1 cellular context compared by ENCODE assay signal in the genomic region with DNA sequence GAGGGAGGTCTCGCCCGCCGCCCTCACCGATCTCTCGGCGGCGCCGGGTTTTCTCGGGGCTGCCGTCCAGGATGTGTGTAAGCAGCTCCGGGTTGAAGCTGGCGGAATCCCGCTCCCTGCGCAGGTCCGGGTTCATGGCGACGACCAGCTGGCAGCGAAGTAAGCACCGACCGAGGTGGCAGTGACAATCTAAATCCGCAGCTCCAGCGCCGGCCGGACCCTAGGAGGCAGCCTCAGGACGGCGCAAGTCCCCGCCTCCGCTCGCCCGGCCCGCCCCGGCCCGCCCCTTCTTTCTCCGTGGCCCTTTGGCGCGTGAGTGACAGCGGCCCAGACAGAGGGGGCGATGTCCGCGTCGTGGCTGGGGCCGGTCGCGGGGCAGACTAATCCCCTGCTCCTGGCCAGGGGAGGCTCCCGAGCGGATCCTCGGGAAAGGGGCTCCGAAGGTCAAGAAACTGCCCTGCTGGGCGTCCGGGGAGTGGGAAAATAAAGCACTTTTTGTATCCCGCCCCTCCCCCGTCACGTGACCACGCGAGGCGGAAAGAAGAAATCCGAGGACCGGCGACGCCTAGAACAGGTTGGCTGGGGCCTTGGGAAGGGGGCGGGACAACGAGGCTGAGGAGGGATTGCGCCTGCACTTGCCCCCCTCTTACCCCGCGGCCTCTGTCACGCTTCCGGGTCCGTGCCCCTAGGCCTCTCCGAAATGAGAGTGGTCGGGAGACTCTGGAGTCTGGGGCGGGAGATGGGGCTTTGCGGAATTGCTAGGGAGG.
A peak's percentile ranks its signal among the peaks of the same experiment; 100 is the strongest.
TF ChIP-seq lines count a peak whose summit lies in the region.

A gene (minus strand): TSS at position 229 of the 767 bp plus-strand sequence. CDS start 93 bp downstream, at position 136.
A gene with protein sequence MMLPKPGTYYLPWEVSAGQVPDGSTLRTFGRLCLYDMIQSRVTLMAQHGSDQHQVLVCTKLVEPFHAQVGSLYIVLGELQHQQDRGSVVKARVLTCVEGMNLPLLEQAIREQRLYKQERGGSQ (plus strand): TSS at position 303 of the 767 bp plus-strand sequence. CDS start 6,953 bp downstream, outside the sequence.

TF ChIP-seq in GM12878, 131 proteins besides CTCF, POLR2A, EP300 and RAD21 (continued from another document and continues in another):
- TF ChIP-seq, protein P1, sequence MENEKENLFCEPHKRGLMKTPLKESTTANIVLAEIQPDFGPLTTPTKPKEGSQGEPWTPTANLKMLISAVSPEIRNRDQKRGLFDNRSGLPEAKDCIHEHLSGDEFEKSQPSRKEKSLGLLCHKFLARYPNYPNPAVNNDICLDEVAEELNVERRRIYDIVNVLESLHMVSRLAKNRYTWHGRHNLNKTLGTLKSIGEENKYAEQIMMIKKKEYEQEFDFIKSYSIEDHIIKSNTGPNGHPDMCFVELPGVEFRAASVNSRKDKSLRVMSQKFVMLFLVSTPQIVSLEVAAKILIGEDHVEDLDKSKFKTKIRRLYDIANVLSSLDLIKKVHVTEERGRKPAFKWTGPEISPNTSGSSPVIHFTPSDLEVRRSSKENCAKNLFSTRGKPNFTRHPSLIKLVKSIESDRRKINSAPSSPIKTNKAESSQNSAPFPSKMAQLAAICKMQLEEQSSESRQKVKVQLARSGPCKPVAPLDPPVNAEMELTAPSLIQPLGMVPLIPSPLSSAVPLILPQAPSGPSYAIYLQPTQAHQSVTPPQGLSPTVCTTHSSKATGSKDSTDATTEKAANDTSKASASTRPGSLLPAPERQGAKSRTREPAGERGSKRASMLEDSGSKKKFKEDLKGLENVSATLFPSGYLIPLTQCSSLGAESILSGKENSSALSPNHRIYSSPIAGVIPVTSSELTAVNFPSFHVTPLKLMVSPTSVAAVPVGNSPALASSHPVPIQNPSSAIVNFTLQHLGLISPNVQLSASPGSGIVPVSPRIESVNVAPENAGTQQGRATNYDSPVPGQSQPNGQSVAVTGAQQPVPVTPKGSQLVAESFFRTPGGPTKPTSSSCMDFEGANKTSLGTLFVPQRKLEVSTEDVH (IDR thresholded peaks at IDR 0.05; ENCODE audit: low read depth, partially characterized antibody) = peak; percentile 66
- TF ChIP-seq POU2F2 (IDR thresholded peaks at IDR 0.05; ENCODE audit: borderline replicate concordance, low read depth, low read length) (peak; percentile 95), SMAD5 (IDR thresholded peaks at IDR 0.05; ENCODE audit: low read depth) (peak; percentile 94), MTA2 (IDR thresholded peaks at IDR 0.05; ENCODE audit: low read depth) (no peak), NFXL1 (IDR thresholded peaks at IDR 0.05; ENCODE audit: borderline replicate concordance) (no peak), SREBF2 (IDR thresholded peaks at IDR 0.05; ENCODE audit: low read length) (no peak), HDAC2 (IDR thresholded peaks at IDR 0.05) (no peak), ZNF24 (IDR thresholded peaks at IDR 0.05) (no peak), NR2F1 (conservative IDR thresholded peaks at IDR 0.05) (peak; percentile 76), PML (IDR thresholded peaks at IDR 0.05; ENCODE audit: low read length) (peak; percentile 96), BCL11A (IDR thresholded peaks at IDR 0.05; ENCODE audit: low read depth, low read length) (no peak), BRCA1 (IDR thresholded peaks at IDR 0.05; ENCODE audit: low read depth, low read length) (no peak), MEF2B (IDR thresholded peaks at IDR 0.05; ENCODE audit: partially characterized antibody, poor library complexity, severe bottlenecking) (peak; percentile 45), HDAC6 (IDR thresholded peaks at IDR 0.05; ENCODE audit: unreplicated experiment) (no peak), MTA3 (IDR thresholded peaks at IDR 0.05; ENCODE audit: borderline replicate concordance, low read length) (no peak), EZH2 (IDR thresholded peaks at IDR 0.05; ENCODE audit: borderline replicate concordance, control insufficient read depth, low read depth, low read length) (no peak), CEBPB (IDR thresholded peaks at IDR 0.05; ENCODE audit: borderline replicate concordance in 1 of 2, low read depth in 2 of 2, low read length in 2 of 2) (no peak), ZNF384 (IDR thresholded peaks at IDR 0.05; ENCODE audit: borderline replicate concordance, low read depth, low read length) (no peak), ZNF274 (IDR thresholded peaks at IDR 0.05; ENCODE audit: insufficient read depth, insufficient read length) (no peak), GABPA (IDR thresholded peaks at IDR 0.05; ENCODE audit: low read depth) (peak; percentile 66; the same call in 1 of the 2 replicates), POLR2AphosphoS2 (IDR thresholded peaks at IDR 0.05; ENCODE audit: low read depth, low read length) (no peak; the same call in none of the 2 replicates), ZBED1 (IDR thresholded peaks at IDR 0.05; ENCODE audit: borderline replicate concordance) (no peak; the same call in 1 of the 2 replicates)
- TF ChIP-seq, protein P2, sequence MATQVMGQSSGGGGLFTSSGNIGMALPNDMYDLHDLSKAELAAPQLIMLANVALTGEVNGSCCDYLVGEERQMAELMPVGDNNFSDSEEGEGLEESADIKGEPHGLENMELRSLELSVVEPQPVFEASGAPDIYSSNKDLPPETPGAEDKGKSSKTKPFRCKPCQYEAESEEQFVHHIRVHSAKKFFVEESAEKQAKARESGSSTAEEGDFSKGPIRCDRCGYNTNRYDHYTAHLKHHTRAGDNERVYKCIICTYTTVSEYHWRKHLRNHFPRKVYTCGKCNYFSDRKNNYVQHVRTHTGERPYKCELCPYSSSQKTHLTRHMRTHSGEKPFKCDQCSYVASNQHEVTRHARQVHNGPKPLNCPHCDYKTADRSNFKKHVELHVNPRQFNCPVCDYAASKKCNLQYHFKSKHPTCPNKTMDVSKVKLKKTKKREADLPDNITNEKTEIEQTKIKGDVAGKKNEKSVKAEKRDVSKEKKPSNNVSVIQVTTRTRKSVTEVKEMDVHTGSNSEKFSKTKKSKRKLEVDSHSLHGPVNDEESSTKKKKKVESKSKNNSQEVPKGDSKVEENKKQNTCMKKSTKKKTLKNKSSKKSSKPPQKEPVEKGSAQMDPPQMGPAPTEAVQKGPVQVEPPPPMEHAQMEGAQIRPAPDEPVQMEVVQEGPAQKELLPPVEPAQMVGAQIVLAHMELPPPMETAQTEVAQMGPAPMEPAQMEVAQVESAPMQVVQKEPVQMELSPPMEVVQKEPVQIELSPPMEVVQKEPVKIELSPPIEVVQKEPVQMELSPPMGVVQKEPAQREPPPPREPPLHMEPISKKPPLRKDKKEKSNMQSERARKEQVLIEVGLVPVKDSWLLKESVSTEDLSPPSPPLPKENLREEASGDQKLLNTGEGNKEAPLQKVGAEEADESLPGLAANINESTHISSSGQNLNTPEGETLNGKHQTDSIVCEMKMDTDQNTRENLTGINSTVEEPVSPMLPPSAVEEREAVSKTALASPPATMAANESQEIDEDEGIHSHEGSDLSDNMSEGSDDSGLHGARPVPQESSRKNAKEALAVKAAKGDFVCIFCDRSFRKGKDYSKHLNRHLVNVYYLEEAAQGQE (IDR thresholded peaks at IDR 0.05; ENCODE audit: low read depth, low read length) = no peak
- TF ChIP-seq, protein P3, sequence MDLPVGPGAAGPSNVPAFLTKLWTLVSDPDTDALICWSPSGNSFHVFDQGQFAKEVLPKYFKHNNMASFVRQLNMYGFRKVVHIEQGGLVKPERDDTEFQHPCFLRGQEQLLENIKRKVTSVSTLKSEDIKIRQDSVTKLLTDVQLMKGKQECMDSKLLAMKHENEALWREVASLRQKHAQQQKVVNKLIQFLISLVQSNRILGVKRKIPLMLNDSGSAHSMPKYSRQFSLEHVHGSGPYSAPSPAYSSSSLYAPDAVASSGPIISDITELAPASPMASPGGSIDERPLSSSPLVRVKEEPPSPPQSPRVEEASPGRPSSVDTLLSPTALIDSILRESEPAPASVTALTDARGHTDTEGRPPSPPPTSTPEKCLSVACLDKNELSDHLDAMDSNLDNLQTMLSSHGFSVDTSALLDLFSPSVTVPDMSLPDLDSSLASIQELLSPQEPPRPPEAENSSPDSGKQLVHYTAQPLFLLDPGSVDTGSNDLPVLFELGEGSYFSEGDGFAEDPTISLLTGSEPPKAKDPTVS (IDR thresholded peaks at IDR 0.05; ENCODE audit: low read depth, low read length) = no peak
- TF ChIP-seq, protein P4, sequence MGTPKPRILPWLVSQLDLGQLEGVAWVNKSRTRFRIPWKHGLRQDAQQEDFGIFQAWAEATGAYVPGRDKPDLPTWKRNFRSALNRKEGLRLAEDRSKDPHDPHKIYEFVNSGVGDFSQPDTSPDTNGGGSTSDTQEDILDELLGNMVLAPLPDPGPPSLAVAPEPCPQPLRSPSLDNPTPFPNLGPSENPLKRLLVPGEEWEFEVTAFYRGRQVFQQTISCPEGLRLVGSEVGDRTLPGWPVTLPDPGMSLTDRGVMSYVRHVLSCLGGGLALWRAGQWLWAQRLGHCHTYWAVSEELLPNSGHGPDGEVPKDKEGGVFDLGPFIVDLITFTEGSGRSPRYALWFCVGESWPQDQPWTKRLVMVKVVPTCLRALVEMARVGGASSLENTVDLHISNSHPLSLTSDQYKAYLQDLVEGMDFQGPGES (IDR thresholded peaks at IDR 0.05) = 0 out of 2 replicates have a peak, but pooled peaks have one; percentile 43
- TF ChIP-seq, protein P5, sequence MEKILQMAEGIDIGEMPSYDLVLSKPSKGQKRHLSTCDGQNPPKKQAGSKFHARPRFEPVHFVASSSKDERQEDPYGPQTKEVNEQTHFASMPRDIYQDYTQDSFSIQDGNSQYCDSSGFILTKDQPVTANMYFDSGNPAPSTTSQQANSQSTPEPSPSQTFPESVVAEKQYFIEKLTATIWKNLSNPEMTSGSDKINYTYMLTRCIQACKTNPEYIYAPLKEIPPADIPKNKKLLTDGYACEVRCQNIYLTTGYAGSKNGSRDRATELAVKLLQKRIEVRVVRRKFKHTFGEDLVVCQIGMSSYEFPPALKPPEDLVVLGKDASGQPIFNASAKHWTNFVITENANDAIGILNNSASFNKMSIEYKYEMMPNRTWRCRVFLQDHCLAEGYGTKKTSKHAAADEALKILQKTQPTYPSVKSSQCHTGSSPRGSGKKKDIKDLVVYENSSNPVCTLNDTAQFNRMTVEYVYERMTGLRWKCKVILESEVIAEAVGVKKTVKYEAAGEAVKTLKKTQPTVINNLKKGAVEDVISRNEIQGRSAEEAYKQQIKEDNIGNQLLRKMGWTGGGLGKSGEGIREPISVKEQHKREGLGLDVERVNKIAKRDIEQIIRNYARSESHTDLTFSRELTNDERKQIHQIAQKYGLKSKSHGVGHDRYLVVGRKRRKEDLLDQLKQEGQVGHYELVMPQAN (conservative IDR thresholded peaks at IDR 0.05) = peak; percentile 76
- TF ChIP-seq, protein P6, sequence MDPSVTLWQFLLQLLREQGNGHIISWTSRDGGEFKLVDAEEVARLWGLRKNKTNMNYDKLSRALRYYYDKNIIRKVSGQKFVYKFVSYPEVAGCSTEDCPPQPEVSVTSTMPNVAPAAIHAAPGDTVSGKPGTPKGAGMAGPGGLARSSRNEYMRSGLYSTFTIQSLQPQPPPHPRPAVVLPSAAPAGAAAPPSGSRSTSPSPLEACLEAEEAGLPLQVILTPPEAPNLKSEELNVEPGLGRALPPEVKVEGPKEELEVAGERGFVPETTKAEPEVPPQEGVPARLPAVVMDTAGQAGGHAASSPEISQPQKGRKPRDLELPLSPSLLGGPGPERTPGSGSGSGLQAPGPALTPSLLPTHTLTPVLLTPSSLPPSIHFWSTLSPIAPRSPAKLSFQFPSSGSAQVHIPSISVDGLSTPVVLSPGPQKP (IDR thresholded peaks at IDR 0.05; ENCODE audit: low read depth, low read length) = no peak
- TF ChIP-seq, protein P7, sequence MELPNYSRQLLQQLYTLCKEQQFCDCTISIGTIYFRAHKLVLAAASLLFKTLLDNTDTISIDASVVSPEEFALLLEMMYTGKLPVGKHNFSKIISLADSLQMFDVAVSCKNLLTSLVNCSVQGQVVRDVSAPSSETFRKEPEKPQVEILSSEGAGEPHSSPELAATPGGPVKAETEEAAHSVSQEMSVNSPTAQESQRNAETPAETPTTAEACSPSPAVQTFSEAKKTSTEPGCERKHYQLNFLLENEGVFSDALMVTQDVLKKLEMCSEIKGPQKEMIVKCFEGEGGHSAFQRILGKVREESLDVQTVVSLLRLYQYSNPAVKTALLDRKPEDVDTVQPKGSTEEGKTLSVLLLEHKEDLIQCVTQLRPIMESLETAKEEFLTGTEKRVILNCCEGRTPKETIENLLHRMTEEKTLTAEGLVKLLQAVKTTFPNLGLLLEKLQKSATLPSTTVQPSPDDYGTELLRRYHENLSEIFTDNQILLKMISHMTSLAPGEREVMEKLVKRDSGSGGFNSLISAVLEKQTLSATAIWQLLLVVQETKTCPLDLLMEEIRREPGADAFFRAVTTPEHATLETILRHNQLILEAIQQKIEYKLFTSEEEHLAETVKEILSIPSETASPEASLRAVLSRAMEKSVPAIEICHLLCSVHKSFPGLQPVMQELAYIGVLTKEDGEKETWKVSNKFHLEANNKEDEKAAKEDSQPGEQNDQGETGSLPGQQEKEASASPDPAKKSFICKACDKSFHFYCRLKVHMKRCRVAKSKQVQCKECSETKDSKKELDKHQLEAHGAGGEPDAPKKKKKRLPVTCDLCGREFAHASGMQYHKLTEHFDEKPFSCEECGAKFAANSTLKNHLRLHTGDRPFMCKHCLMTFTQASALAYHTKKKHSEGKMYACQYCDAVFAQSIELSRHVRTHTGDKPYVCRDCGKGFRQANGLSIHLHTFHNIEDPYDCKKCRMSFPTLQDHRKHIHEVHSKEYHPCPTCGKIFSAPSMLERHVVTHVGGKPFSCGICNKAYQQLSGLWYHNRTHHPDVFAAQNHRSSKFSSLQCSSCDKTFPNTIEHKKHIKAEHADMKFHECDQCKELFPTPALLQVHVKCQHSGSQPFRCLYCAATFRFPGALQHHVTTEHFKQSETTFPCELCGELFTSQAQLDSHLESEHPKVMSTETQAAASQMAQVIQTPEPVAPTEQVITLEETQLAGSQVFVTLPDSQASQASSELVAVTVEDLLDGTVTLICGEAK (IDR thresholded peaks at IDR 0.05; ENCODE audit: borderline replicate concordance) = peak; percentile 69; the same call in 1 of the 2 replicates
- TF ChIP-seq, protein P8, sequence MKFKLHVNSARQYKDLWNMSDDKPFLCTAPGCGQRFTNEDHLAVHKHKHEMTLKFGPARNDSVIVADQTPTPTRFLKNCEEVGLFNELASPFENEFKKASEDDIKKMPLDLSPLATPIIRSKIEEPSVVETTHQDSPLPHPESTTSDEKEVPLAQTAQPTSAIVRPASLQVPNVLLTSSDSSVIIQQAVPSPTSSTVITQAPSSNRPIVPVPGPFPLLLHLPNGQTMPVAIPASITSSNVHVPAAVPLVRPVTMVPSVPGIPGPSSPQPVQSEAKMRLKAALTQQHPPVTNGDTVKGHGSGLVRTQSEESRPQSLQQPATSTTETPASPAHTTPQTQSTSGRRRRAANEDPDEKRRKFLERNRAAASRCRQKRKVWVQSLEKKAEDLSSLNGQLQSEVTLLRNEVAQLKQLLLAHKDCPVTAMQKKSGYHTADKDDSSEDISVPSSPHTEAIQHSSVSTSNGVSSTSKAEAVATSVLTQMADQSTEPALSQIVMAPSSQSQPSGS (IDR thresholded peaks at IDR 0.05; ENCODE audit: low read length) = no peak
- TF ChIP-seq, protein P9, sequence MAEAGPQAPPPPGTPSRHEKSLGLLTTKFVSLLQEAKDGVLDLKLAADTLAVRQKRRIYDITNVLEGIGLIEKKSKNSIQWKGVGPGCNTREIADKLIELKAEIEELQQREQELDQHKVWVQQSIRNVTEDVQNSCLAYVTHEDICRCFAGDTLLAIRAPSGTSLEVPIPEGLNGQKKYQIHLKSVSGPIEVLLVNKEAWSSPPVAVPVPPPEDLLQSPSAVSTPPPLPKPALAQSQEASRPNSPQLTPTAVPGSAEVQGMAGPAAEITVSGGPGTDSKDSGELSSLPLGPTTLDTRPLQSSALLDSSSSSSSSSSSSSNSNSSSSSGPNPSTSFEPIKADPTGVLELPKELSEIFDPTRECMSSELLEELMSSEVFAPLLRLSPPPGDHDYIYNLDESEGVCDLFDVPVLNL (IDR thresholded peaks at IDR 0.05; ENCODE audit: low read depth, low read length) = no peak
